In the genomic region with DNA sequence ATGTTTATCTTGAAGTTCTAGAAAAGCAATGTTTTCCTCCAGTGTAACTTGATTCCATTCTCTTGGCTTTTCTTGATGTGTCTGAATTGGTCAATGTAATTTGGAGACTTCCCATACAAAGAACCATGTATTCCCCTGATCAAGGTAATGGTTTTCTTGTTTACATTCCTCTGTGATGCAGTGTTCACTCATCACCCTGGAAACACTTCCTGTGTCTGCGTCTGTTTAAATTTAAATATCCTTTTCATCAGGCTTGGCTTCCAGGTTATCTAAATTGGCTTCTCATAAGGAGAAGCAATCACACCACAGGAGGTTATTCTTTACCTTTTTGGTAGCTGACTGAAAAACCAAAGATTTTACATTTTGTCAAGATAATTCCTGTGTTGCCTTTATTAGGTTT, we compare ENCODE assay signal across 11 cellular contexts.
DNase-seq lines count a peak whose midpoint lies in the region; ATAC-seq and TF ChIP-seq lines count a peak whose summit lies in the region.
"Had no signal": no experiment of that assay in that cellular context is flagged by ENCODE, and none has a peak within 500 bp of the region (broad histone marks: within the 10 kb centered on the region; RNA-seq: fewer than 3 reads in every experiment).

No MANE protein-coding gene starts in this region.

- no peak overlapping the region for H3K4me2 ChIP-seq in SK-N-SH
- H3K4me2 ChIP-seq in smooth muscle cell, result no peak overlapping the region

- POLR2A ChIA-PET in SK-N-SH (lab: Yijun Ruan, JAX), result no interaction called here

- H4K20me1 ChIP-seq in SK-N-SH (ENCODE audit: insufficient read depth), result no peaks in the 10 kb centered on the region
- no peaks in the 10 kb centered on the region for H4K20me1 ChIP-seq in smooth muscle cell (ENCODE audit: low read depth)

- H3K9me3 ChIP-seq in SK-N-SH, result no peaks in the 10 kb centered on the region
- no peaks in the 10 kb centered on the region for H3K9me3 ChIP-seq in smooth muscle cell (replicated peaks; ENCODE audit: low read depth)

- H3F3A ChIP-seq in SK-N-SH (replicated peaks; ENCODE audit: insufficient read depth) (peaks cover 10% of the 10 kb centered on the region), smooth muscle cell (ENCODE audit: low read depth) (no peaks in the 10 kb centered on the region)

- TF ChIP-seq EP300 in SK-N-SH (IDR thresholded peaks at IDR 0.05; ENCODE audit: borderline replicate concordance in 1 of 2, low read depth in 1 of 2, low read length in 1 of 2), result no peak

- H3K9ac ChIP-seq in SK-N-SH (no peak overlapping the region), smooth muscle cell (ENCODE audit: low read depth) (peak overlapping the region; percentile 42)

- H2AFZ ChIP-seq in SK-N-SH (ENCODE audit: low read depth), result no peak overlapping the region
- no peak overlapping the region for H2AFZ ChIP-seq in smooth muscle cell (ENCODE audit: low read depth)

- H3K36me3 ChIP-seq in SK-N-SH (replicated peaks in 1 of 2; ENCODE audit: control insufficient read depth in 1 of 2, insufficient read depth in 2 of 2, low read length in 1 of 2) (no peaks in the 10 kb centered on the region), smooth muscle cell (ENCODE audit: low read depth) (no peaks in the 10 kb centered on the region)

- ATAC-seq in SK-N-SH treated with all-trans-retinoic acid at 6 μM for 48 hours, result no peak

- H3K4me1 ChIP-seq in SK-N-SH (ENCODE audit: control insufficient read depth in 1 of 2, insufficient read depth in 2 of 2, low read depth in 1 of 2, low read length in 1 of 2), result no peaks in the 10 kb centered on the region
- H3K4me1 ChIP-seq in smooth muscle cell (ENCODE audit: low read depth), result peaks cover 12% of the 10 kb centered on the region

- 0% methylated on average over 1 of the region's 1 CpG for WGBS in SK-N-SH (ENCODE audit: low lambda C conversion rate)
- 5% methylated on average over 1 of the region's 1 CpG for WGBS in smooth muscle cell (ENCODE audit: low lambda C conversion rate)

- no peak for TF ChIP-seq CTCF in SK-N-SH (IDR thresholded peaks at IDR 0.05)
- TF ChIP-seq CTCF in smooth muscle cell (IDR thresholded peaks at IDR 0.05; ENCODE audit: borderline replicate concordance, insufficient read depth, poor library complexity, severe bottlenecking), result no peak

- H3K4me3 ChIP-seq in SK-N-SH (ENCODE audit: low read depth in 2 of 2, low read length in 1 of 2) (no peak overlapping the region), smooth muscle cell (no peak overlapping the region)

- CTCF ChIA-PET in SK-N-SH (lab: Yijun Ruan, JAX), result no interaction called here

- DNase-seq in SK-N-SH, result no peak
- peak; percentile 33 for DNase-seq in NCI-H774 (lab: John Stamatoyannopoulos, UW)
- DNase-seq in fibroblast of gingiva (ENCODE audit: low read depth), result peak; percentile 34
- DNase-seq in smooth muscle cell (lab: John Stamatoyannopoulos, UW; ENCODE audit: unreplicated experiment), result no peak
- no peak for DNase-seq in activated naive CD4-positive, alpha-beta T cell (lab: John Stamatoyannopoulos, UW)
- DNase-seq in Ammon's horn (ENCODE audit: low spot score), result no peak
- DNase-seq in effector CD4-positive, alpha-beta T cell, result no peak
- DNase-seq: activated B cell treated with CpG ODN at 0.5 μM for 24 hours, kidney, NCI-H524 had no signal

- no peak for TF ChIP-seq RAD21 in SK-N-SH (IDR thresholded peaks at IDR 0.05; ENCODE audit: low read length)

- H3K79me2 ChIP-seq in SK-N-SH (ENCODE audit: insufficient read depth), result no peaks in the 10 kb centered on the region
- H3K79me2 ChIP-seq in smooth muscle cell (ENCODE audit: low read depth), result no peaks in the 10 kb centered on the region

- no peak overlapping the region for H3K27ac ChIP-seq in SK-N-SH (ENCODE audit: low read depth in 2 of 2, low read length in 1 of 2)
- H3K27ac ChIP-seq in smooth muscle cell (ENCODE audit: low read depth), result peak overlapping the region; percentile 8

- H3K9me2 ChIP-seq in SK-N-SH, result no peaks in the 10 kb centered on the region

- H3K27me3 ChIP-seq in SK-N-SH (ENCODE audit: insufficient read depth) (no peaks in the 10 kb centered on the region), smooth muscle cell (ENCODE audit: low read depth) (no peaks in the 10 kb centered on the region)

TF ChIP-seq in SK-N-SH treated with all-trans-retinoic acid at 6 μM for 48 hours, 23 proteins besides CTCF, POLR2A, EP300 and RAD21:
- TF ChIP-seq GLIS3 (CRISPR knock-in tag; IDR thresholded peaks at IDR 0.05), result no peak
- TF ChIP-seq ZNF70 (CRISPR knock-in tag; IDR thresholded peaks at IDR 0.05), result peak; percentile 55; the same call in 1 of the 2 replicates

TF ChIP-seq in SK-N-SH, 30 proteins besides CTCF, POLR2A, EP300 and RAD21:
- TF ChIP-seq TEAD4 (IDR thresholded peaks at IDR 0.05; ENCODE audit: borderline replicate concordance, insufficient read depth), result no peak
- no peak for TF ChIP-seq YY1 (IDR thresholded peaks at IDR 0.05; ENCODE audit: low read depth)
- no peak for TF ChIP-seq FOXM1 (IDR thresholded peaks at IDR 0.05; ENCODE audit: low read depth)

Comparison
In these comparisons a context has a peak if more than half of its experiments do, and no peak if none do; other contexts are left out.
1. DNase-seq: peak in NCI-H774 (single experiment) and fibroblast of gingiva (single experiment); none in SK-N-SH (single experiment), smooth muscle cell (single experiment), activated naive CD4-positive, alpha-beta T cell (0 of 4), Ammon's horn (single experiment) and effector CD4-positive, alpha-beta T cell (single experiment).